1 cellular context compared by ENCODE assay signal in the genomic region with DNA sequence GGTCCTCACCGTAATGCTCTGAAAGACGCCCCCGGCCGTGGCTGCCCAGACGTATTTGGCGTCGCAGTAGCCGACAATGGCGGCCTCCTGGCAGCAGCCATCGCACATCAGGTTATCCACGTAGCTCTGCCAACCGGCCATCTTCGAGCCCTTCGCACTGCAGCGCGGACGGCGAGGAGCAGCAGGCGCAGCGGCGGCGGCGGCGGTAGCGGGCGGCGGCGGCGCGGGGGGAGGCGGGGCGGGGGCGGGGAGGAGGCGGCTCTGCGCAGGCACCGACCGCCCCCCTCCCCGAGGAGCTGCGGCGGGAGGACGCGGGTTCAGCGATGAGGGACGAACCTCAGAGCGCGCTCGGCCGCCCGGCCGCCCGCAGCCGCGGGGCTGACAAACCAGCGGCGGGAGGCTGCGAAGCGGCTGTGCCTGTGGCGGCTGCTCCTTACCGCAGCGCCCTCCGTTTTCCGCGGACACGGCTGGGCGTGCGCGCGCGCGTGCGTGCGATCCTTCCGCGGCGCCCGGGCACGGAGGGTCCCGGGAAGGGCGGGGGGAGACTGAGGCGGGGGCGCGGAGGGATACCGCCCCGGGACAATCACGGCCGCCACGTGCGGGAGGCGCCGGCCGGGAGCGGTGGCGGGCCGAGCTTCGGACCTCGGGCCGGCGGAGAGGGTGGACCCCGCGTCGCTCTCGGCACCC.
TF ChIP-seq lines count a peak whose summit lies in the region.

TSS of gene PFN2 (minus strand) at position 180 of the 687 bp plus-strand sequence. CDS start at position 141, 39 bp downstream.

TF ChIP-seq in HepG2, 621 proteins besides CTCF, POLR2A, EP300 and RAD21 (continued from another document):
- TF ChIP-seq, protein P1, sequence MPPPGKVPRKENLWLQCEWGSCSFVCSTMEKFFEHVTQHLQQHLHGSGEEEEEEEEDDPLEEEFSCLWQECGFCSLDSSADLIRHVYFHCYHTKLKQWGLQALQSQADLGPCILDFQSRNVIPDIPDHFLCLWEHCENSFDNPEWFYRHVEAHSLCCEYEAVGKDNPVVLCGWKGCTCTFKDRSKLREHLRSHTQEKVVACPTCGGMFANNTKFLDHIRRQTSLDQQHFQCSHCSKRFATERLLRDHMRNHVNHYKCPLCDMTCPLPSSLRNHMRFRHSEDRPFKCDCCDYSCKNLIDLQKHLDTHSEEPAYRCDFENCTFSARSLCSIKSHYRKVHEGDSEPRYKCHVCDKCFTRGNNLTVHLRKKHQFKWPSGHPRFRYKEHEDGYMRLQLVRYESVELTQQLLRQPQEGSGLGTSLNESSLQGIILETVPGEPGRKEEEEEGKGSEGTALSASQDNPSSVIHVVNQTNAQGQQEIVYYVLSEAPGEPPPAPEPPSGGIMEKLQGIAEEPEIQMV (CRISPR knock-in tag; IDR thresholded peaks at IDR 0.05; ENCODE audit: low read depth), result no peak; the same call in 1 of the 2 replicates
- TF ChIP-seq ZC3H4 (CRISPR knock-in tag; IDR thresholded peaks at IDR 0.05; ENCODE audit: borderline replicate concordance), result no peak
- TF ChIP-seq TBL1XR1 (IDR thresholded peaks at IDR 0.05; ENCODE audit: borderline replicate concordance, low read length, partially characterized antibody), result no peak
- 0 out of 2 replicates have a peak, but pooled peaks have one; percentile 5 for TF ChIP-seq ZNF768 (CRISPR knock-in tag; IDR thresholded peaks at IDR 0.05)
- TF ChIP-seq ELF1 (CRISPR knock-in tag; IDR thresholded peaks at IDR 0.05), result no peak
- TF ChIP-seq CC2D1A (CRISPR knock-in tag; IDR thresholded peaks at IDR 0.05), result no peak
- TF ChIP-seq RCOR2 (CRISPR knock-in tag; IDR thresholded peaks at IDR 0.05), result no peak
- no peak for TF ChIP-seq NFATC3 (CRISPR knock-in tag; IDR thresholded peaks at IDR 0.05)
- TF ChIP-seq ZNF264 (CRISPR knock-in tag; IDR thresholded peaks at IDR 0.05), result 0 out of 2 replicates have a peak, but pooled peaks have one; percentile 7
- TF ChIP-seq, protein P2, sequence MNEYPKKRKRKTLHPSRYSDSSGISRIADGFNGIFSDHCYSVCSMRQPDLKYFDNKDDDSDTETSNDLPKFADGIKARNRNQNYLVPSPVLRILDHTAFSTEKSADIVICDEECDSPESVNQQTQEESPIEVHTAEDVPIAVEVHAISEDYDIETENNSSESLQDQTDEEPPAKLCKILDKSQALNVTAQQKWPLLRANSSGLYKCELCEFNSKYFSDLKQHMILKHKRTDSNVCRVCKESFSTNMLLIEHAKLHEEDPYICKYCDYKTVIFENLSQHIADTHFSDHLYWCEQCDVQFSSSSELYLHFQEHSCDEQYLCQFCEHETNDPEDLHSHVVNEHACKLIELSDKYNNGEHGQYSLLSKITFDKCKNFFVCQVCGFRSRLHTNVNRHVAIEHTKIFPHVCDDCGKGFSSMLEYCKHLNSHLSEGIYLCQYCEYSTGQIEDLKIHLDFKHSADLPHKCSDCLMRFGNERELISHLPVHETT (CRISPR knock-in tag; conservative IDR thresholded peaks at IDR 0.05), result peak; percentile 88; the same call in 1 of the 2 replicates
- no peak for TF ChIP-seq TRAFD1 (CRISPR knock-in tag; IDR thresholded peaks at IDR 0.05; ENCODE audit: borderline replicate concordance)
- TF ChIP-seq KLF13 (CRISPR knock-in tag; IDR thresholded peaks at IDR 0.05), result no peak
- peak; percentile 88; the same call in 1 of the 2 replicates for TF ChIP-seq ZNF567 (CRISPR knock-in tag; IDR thresholded peaks at IDR 0.05; ENCODE audit: borderline replicate concordance)
